Comparison of ENCODE assay signal across 16 cellular contexts in genomic region chr10:129580010-129580409, GRCh38.
"Had no signal": no experiment of that assay in that cellular context is flagged by ENCODE, and none has a peak within 500 bp of the region (broad histone marks: within the 10 kb centered on the region; RNA-seq: fewer than 3 reads in every experiment).

No MANE protein-coding gene starts in this region.

- H3K27ac Mint-ChIP-seq: activated CD4-positive, alpha-beta memory T cell treated with anti-CD3 and anti-CD28 coated beads for 36 hours; activated naive CD8-positive, alpha-beta T cell treated with anti-CD3 and anti-CD28 coated beads for 36 hours; stimulated activated memory B cell treated with anti-CD40 and anti-IgM and Interleukin-4, amounts not matched to agents 10 μg/mL and 1 μg/mL and 100 μg/mL, for 72 hours had no signal

- H3K4me3 ChIP-seq: lung, testis had no signal

- H3K4me1 ChIP-seq: foreskin keratinocyte, testis had no signal

- H3K27me3 ChIP-seq: foreskin keratinocyte, testis had no signal

- ATAC-seq: foreskin keratinocyte; sciatic nerve; stimulated activated memory B cell treated with anti-CD40 and anti-IgM and Interleukin-4, amounts not matched to agents 10 μg/mL and 1 μg/mL and 100 μg/mL, for 72 hours had no signal

- H3K4me1 Mint-ChIP-seq: stimulated activated memory B cell treated with anti-CD40 and anti-IgM and Interleukin-4, amounts not matched to agents 10 μg/mL and 1 μg/mL and 100 μg/mL, for 72 hours had no signal

- H3K4me3 Mint-ChIP-seq: activated CD4-positive, alpha-beta memory T cell treated with anti-CD3 and anti-CD28 coated beads for 36 hours; activated naive CD8-positive, alpha-beta T cell treated with anti-CD3 and anti-CD28 coated beads for 36 hours; central memory CD8-positive, alpha-beta T cell; stimulated activated memory B cell treated with anti-CD40 and anti-IgM and Interleukin-4, amounts not matched to agents 10 μg/mL and 1 μg/mL and 100 μg/mL, for 72 hours had no signal

- DNase-seq: activated CD4-positive, alpha-beta memory T cell treated with anti-CD3 and anti-CD28 coated beads for 36 hours; activated CD4-positive, alpha-beta T cell treated with anti-CD3 and anti-CD28 coated beads for 48 hours; activated naive CD4-positive, alpha-beta T cell treated with Interleukin-2 at 50 U/mL for 16 hours; activated naive CD8-positive, alpha-beta T cell treated with anti-CD3 and anti-CD28 coated beads for 36 hours; activated T-cell treated with anti-CD3 and anti-CD28 coated beads, Interleukin-2, amount 50 U/mL, for 48 hours; effector memory CD4-positive, alpha-beta T cell; foreskin keratinocyte; naive B cell; small intestine; T-helper 9 cell; testis; trophoblast cell had no signal

- H3K27ac ChIP-seq: foreskin keratinocyte, testis had no signal

- H3K9me3 ChIP-seq: testis had no signal

- H3K27me3 Mint-ChIP-seq: activated CD4-positive, alpha-beta memory T cell treated with anti-CD3 and anti-CD28 coated beads for 36 hours; activated naive CD8-positive, alpha-beta T cell treated with anti-CD3 and anti-CD28 coated beads for 36 hours; central memory CD8-positive, alpha-beta T cell; naive B cell; stimulated activated memory B cell treated with anti-CD40 and anti-IgM and Interleukin-4, amounts not matched to agents 10 μg/mL and 1 μg/mL and 100 μg/mL, for 72 hours had no signal
